2 cellular contexts compared by ENCODE assay signal in the genomic region with DNA sequence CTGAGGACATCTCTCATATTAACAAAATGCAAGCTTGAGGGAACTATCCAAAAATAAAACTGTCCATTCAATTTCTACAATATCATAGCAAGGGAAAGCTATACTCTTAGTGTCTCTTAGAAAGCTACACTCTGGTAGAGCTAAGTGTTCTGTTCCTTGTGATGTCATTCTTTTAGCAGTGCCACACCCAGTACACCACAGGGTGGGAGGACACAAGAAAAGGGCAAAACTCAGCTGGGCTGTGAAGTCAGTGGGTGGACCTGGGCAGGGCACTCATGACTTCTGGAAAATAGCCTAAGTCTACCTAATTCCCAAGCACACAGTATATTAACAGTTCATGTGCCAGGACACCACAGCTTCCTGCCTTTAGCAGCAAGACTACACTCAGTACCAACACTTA.
TF ChIP-seq lines count a peak whose summit lies in the region.

No MANE protein-coding gene starts in this region.

TF ChIP-seq in IMR-90, 13 proteins besides CTCF, POLR2A, EP300 and RAD21:
- TF ChIP-seq RCOR1 (IDR thresholded peaks at IDR 0.05; ENCODE audit: insufficient replicate concordance, low read length) (no peak), MAFK (IDR thresholded peaks at IDR 0.05; ENCODE audit: low read depth, low read length) (no peak), SMC3 (IDR thresholded peaks at IDR 0.05; ENCODE audit: low read depth, low read length) (no peak), BHLHE40 (IDR thresholded peaks at IDR 0.05; ENCODE audit: low read depth, low read length) (no peak), FOS (IDR thresholded peaks at IDR 0.05; ENCODE audit: low read depth, low read length) (no peak), CHD1 (IDR thresholded peaks at IDR 0.05; ENCODE audit: low read depth, low read length) (no peak), MAZ (IDR thresholded peaks at IDR 0.05; ENCODE audit: borderline replicate concordance, low read depth, low read length) (no peak), RFX5 (IDR thresholded peaks at IDR 0.05; ENCODE audit: low read depth, low read length) (no peak), MXI1 (IDR thresholded peaks at IDR 0.05; ENCODE audit: borderline replicate concordance, low read depth, low read length) (no peak), NFE2L2 (IDR thresholded peaks at IDR 0.05; ENCODE audit: low read depth, low read length) (no peak)
- TF ChIP-seq, protein P1, sequence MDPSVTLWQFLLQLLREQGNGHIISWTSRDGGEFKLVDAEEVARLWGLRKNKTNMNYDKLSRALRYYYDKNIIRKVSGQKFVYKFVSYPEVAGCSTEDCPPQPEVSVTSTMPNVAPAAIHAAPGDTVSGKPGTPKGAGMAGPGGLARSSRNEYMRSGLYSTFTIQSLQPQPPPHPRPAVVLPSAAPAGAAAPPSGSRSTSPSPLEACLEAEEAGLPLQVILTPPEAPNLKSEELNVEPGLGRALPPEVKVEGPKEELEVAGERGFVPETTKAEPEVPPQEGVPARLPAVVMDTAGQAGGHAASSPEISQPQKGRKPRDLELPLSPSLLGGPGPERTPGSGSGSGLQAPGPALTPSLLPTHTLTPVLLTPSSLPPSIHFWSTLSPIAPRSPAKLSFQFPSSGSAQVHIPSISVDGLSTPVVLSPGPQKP (IDR thresholded peaks at IDR 0.05; ENCODE audit: borderline replicate concordance, low read depth, low read length): no peak
- TF ChIP-seq, protein P2, sequence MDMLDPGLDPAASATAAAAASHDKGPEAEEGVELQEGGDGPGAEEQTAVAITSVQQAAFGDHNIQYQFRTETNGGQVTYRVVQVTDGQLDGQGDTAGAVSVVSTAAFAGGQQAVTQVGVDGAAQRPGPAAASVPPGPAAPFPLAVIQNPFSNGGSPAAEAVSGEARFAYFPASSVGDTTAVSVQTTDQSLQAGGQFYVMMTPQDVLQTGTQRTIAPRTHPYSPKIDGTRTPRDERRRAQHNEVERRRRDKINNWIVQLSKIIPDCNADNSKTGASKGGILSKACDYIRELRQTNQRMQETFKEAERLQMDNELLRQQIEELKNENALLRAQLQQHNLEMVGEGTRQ (IDR thresholded peaks at IDR 0.05; ENCODE audit: low read depth, low read length): no peak
TF ChIP-seq in IMR-90: peak in this region for 0.

TF ChIP-seq in GM12878, 131 proteins besides CTCF, POLR2A, EP300 and RAD21:
- TF ChIP-seq SREBF2 (IDR thresholded peaks at IDR 0.05; ENCODE audit: low read length) (no peak), CHD2 (IDR thresholded peaks at IDR 0.05; ENCODE audit: borderline replicate concordance, low read depth, low read length) (no peak), NR2F1 (conservative IDR thresholded peaks at IDR 0.05) (no peak)
- TF ChIP-seq, protein P3, sequence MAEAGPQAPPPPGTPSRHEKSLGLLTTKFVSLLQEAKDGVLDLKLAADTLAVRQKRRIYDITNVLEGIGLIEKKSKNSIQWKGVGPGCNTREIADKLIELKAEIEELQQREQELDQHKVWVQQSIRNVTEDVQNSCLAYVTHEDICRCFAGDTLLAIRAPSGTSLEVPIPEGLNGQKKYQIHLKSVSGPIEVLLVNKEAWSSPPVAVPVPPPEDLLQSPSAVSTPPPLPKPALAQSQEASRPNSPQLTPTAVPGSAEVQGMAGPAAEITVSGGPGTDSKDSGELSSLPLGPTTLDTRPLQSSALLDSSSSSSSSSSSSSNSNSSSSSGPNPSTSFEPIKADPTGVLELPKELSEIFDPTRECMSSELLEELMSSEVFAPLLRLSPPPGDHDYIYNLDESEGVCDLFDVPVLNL (IDR thresholded peaks at IDR 0.05; ENCODE audit: low read depth, low read length): no peak
